ENCODE assay signal across 1 cellular context in genomic region chr13:113954046-113954841, GRCh38.
TF ChIP-seq lines count a peak whose summit lies in the region.

No MANE protein-coding gene starts in this region.

TF ChIP-seq in IMR-90, 13 proteins besides CTCF, POLR2A, EP300 and RAD21 (continued from another document):
- TF ChIP-seq BHLHE40 (IDR thresholded peaks at IDR 0.05; ENCODE audit: low read depth, low read length) (no peak), NFE2L2 (IDR thresholded peaks at IDR 0.05; ENCODE audit: low read depth, low read length) (no peak), SMC3 (IDR thresholded peaks at IDR 0.05; ENCODE audit: low read depth, low read length) (no peak), ELK1 (IDR thresholded peaks at IDR 0.05; ENCODE audit: borderline replicate concordance, low read depth, low read length) (no peak)
